In genomic region chr3:52108302-52109232, GRCh38 we compare ENCODE assay signal across 10 cellular contexts. TPM values are rescaled to one million over a fixed set of nuclear protein-coding genes. Genes with fewer than 3 reads are reported as not detected.
A peak's percentile ranks its signal among the peaks of the same experiment; 100 is the strongest.
DNase-seq lines count a peak whose midpoint lies in the region; ATAC-seq and TF ChIP-seq lines count a peak whose summit lies in the region.
"Had no signal": no experiment of that assay in that cellular context is flagged by ENCODE, and none has a peak within 500 bp of the region (broad histone marks: within the 10 kb centered on the region; RNA-seq: fewer than 3 reads in every experiment).

No MANE protein-coding gene starts in this region.

- ATAC-seq in SK-N-SH treated with all-trans-retinoic acid at 6 μM for 48 hours: no peak
- peak; percentile 35 for ATAC-seq in left lung
- no peak for ATAC-seq in HG03460 (IDR thresholded peaks at IDR 0.05; ENCODE audit: unreplicated experiment)

- H3K4me3 ChIP-seq in SK-N-SH (ENCODE audit: low read depth in 2 of 2, low read length in 1 of 2): no peak overlapping the region
- no peak overlapping the region for H3K4me3 ChIP-seq in cardiac fibroblast (replicated peaks in 1 of 2; ENCODE audit: low read depth in 2 of 2, low read length in 2 of 2)
- H3K4me3 ChIP-seq in left lung: no peak overlapping the region
- no peak overlapping the region for H3K4me3 ChIP-seq in uterus

- H3K9ac ChIP-seq in SK-N-SH: no peak overlapping the region

- no peak for TF ChIP-seq CTCF in SK-N-SH (IDR thresholded peaks at IDR 0.05)
- TF ChIP-seq CTCF in cardiac fibroblast (IDR thresholded peaks at IDR 0.05; ENCODE audit: low read depth, low read length): peak; percentile 59
- no peak for TF ChIP-seq CTCF in left lung (IDR thresholded peaks at IDR 0.05)
- TF ChIP-seq CTCF in uterus (IDR thresholded peaks at IDR 0.05): peak in 3 of 4 experiments; percentile 37 to 64 (median 55)

- H3K36me3 ChIP-seq in SK-N-SH (replicated peaks in 1 of 2; ENCODE audit: control insufficient read depth in 1 of 2, insufficient read depth in 2 of 2, low read length in 1 of 2) (peaks cover 0 to 3% of the 10 kb centered on the region in 2 experiments), left lung (no peaks in the 10 kb centered on the region), uterus (no peaks in the 10 kb centered on the region)

- TF ChIP-seq EP300 in SK-N-SH (IDR thresholded peaks at IDR 0.05; ENCODE audit: borderline replicate concordance in 1 of 2, low read depth in 1 of 2, low read length in 1 of 2): peak in 1 of 2 experiments; percentile 50; a peak in 1 of 4 replicates

- CTCF ChIA-PET in SK-N-SH (lab: Yijun Ruan, JAX): interaction anchor here (0.6 to 7.0 kb wide), 21 partner anchors 10 to 439 kb away, joined by 3 to 74 read pairs (median 6); partner anchors contain the start of gene DUSP7

- no peaks in the 10 kb centered on the region for H3K27me3 ChIP-seq in SK-N-SH (ENCODE audit: insufficient read depth)
- H3K27me3 ChIP-seq in left lung: no peaks in the 10 kb centered on the region
- H3K27me3 ChIP-seq in uterus: no peaks in the 10 kb centered on the region

- H3F3A ChIP-seq in SK-N-SH (replicated peaks; ENCODE audit: insufficient read depth): no peaks in the 10 kb centered on the region

- H3K9me3 ChIP-seq in SK-N-SH: no peaks in the 10 kb centered on the region
- H3K9me3 ChIP-seq in left lung: no peaks in the 10 kb centered on the region
- no peaks in the 10 kb centered on the region for H3K9me3 ChIP-seq in uterus

- H3K79me2 ChIP-seq in SK-N-SH (ENCODE audit: insufficient read depth): no peaks in the 10 kb centered on the region

- no peaks in the 10 kb centered on the region for H3K9me2 ChIP-seq in SK-N-SH

- peak; percentile 75 for DNase-seq in SK-N-SH
- DNase-seq in cardiac fibroblast (ENCODE audit: low read depth in 2 of 2): peak; percentile 55 to 60
- no peak for DNase-seq in left lung
- DNase-seq in uterus: peak; percentile 52 to 64
- DNase-seq in RPMI8226: no peak
- no peak for DNase-seq in activated CD8-positive, alpha-beta memory T cell treated with anti-CD3 and anti-CD28 coated beads, Interleukin-2, amount 50 U/mL, for 48 hours
- DNase-seq: activated gamma-delta T cell treated with Interleukin-2 at 50 U/mL for 16 hours had no signal

- no peak; the same call in 1 of the 2 replicates for TF ChIP-seq RAD21 in SK-N-SH (IDR thresholded peaks at IDR 0.05; ENCODE audit: low read length)

- no peaks in the 10 kb centered on the region for H4K20me1 ChIP-seq in SK-N-SH (ENCODE audit: insufficient read depth)

- H2AFZ ChIP-seq in SK-N-SH (ENCODE audit: low read depth): no peak overlapping the region

- TF ChIP-seq POLR2A in uterus (IDR thresholded peaks at IDR 0.05): no peak

- H3K4me1 ChIP-seq in SK-N-SH (ENCODE audit: control insufficient read depth in 1 of 2, insufficient read depth in 2 of 2, low read depth in 1 of 2, low read length in 1 of 2) (peaks cover 0 to 37% of the 10 kb centered on the region in 2 experiments; a peak in 2 of 4 replicates), left lung (peaks cover 9 to 13% of the 10 kb centered on the region in 2 donors), uterus (no peaks in the 10 kb centered on the region)

- no peak overlapping the region for H3K4me2 ChIP-seq in SK-N-SH

- POLR2A ChIA-PET in SK-N-SH (lab: Yijun Ruan, JAX): interaction anchor here (1.0 to 1.8 kb wide), 13 partner anchors 8 to 104 kb away, joined by 3 to 13 read pairs (median 4); partner anchors contain the start of gene DUSP7

- WGBS in SK-N-SH (ENCODE audit: low lambda C conversion rate): 87% methylated on average over 16 of the region's 20 CpGs

- H3K27ac ChIP-seq in SK-N-SH (ENCODE audit: low read depth in 2 of 2, low read length in 1 of 2) (peak overlapping the region in 1 of 2 experiments; percentile 96; a peak in 2 of 4 replicates), left lung (no peak overlapping the region), uterus (peak overlapping the region in 1 of 2 donors; percentile 39)
- H3K27ac ChIP-seq: C4-2B had no signal

- intact Hi-C loops in left lung (cut with DNase I) (no loop called here), uterus (cut with DNase I; ENCODE audit: low total_unique reads) (no loop called here)

TF ChIP-seq in SK-N-SH, 30 proteins besides CTCF, POLR2A, EP300 and RAD21 (continues in another document):
- TF ChIP-seq, protein P1, sequence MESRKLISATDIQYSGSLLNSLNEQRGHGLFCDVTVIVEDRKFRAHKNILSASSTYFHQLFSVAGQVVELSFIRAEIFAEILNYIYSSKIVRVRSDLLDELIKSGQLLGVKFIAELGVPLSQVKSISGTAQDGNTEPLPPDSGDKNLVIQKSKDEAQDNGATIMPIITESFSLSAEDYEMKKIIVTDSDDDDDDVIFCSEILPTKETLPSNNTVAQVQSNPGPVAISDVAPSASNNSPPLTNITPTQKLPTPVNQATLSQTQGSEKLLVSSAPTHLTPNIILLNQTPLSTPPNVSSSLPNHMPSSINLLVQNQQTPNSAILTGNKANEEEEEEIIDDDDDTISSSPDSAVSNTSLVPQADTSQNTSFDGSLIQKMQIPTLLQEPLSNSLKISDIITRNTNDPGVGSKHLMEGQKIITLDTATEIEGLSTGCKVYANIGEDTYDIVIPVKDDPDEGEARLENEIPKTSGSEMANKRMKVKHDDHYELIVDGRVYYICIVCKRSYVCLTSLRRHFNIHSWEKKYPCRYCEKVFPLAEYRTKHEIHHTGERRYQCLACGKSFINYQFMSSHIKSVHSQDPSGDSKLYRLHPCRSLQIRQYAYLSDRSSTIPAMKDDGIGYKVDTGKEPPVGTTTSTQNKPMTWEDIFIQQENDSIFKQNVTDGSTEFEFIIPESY (IDR thresholded peaks at IDR 0.05; ENCODE audit: borderline replicate concordance, low read depth): no peak
- TF ChIP-seq NFIC (IDR thresholded peaks at IDR 0.05; ENCODE audit: borderline replicate concordance): no peak
- no peak for TF ChIP-seq FOXM1 (IDR thresholded peaks at IDR 0.05; ENCODE audit: low read depth)
- TF ChIP-seq TAF1 (IDR thresholded peaks at IDR 0.05; ENCODE audit: borderline replicate concordance, low read depth, low read length): no peak
- no peak for TF ChIP-seq JUND (IDR thresholded peaks at IDR 0.05)
- no peak for TF ChIP-seq YY1 (IDR thresholded peaks at IDR 0.05; ENCODE audit: low read depth)
- TF ChIP-seq SMC3 (IDR thresholded peaks at IDR 0.05; ENCODE audit: low read depth, low read length): 0 out of 2 replicates have a peak, but pooled peaks have one; percentile 5
- no peak for TF ChIP-seq USF2 (IDR thresholded peaks at IDR 0.05; ENCODE audit: borderline replicate concordance, low read depth, low read length)
- no peak for TF ChIP-seq RXRA (IDR thresholded peaks at IDR 0.05; ENCODE audit: borderline replicate concordance, low read depth)

TF ChIP-seq in SK-N-SH treated with all-trans-retinoic acid at 6 μM for 48 hours, 23 proteins besides CTCF, POLR2A, EP300 and RAD21 (continues in another document):
- no peak for TF ChIP-seq CSDC2 (CRISPR knock-in tag; IDR thresholded peaks at IDR 0.05)
- TF ChIP-seq, protein P2, sequence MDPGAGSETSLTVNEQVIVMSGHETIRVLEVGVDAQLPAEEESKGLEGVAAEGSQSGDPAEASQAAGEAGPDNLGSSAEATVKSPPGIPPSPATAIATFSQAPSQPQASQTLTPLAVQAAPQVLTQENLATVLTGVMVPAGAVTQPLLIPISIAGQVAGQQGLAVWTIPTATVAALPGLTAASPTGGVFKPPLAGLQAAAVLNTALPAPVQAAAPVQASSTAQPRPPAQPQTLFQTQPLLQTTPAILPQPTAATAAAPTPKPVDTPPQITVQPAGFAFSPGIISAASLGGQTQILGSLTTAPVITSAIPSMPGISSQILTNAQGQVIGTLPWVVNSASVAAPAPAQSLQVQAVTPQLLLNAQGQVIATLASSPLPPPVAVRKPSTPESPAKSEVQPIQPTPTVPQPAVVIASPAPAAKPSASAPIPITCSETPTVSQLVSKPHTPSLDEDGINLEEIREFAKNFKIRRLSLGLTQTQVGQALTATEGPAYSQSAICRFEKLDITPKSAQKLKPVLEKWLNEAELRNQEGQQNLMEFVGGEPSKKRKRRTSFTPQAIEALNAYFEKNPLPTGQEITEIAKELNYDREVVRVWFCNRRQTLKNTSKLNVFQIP (CRISPR knock-in tag; IDR thresholded peaks at IDR 0.05; ENCODE audit: borderline replicate concordance, low read depth): no peak
- TF ChIP-seq CSRNP3 (CRISPR knock-in tag; IDR thresholded peaks at IDR 0.05): no peak

RNA-seq across cellular contexts. Expression of gene POC1A, which starts 45.7 kb away (rescaled TPM):
- polyA plus RNA-seq in SK-N-SH (2012; rRNA removed): 9.6 and 11.7 TPM in 2 replicates
- 5.8 and 9.1 TPM in 2 replicates for polyA plus RNA-seq in SK-N-SH (2012; cell fraction: cytosol; rRNA removed)
- polyA plus RNA-seq in SK-N-SH (2012; cell fraction: nucleus; rRNA removed): 7.7 and 9.6 TPM in 2 replicates
- total RNA-seq in left lung (1 to 10 TPM; 5.3 to 7.6 TPM), uterus (1 to 10 TPM in 3 of 4 donors, not detected in 1; 1.1 to 4.8 (median 4.7) TPM)

RNA-seq across cellular contexts. Expression of gene DUSP7, which starts 52.2 kb away (rescaled TPM):
- 24.3 and 25.8 TPM in 2 replicates for polyA plus RNA-seq in SK-N-SH (2012; rRNA removed)
- 13.1 and 20.1 TPM in 2 replicates for polyA plus RNA-seq in SK-N-SH (2012; cell fraction: cytosol; rRNA removed)
- polyA plus RNA-seq in SK-N-SH (2012; cell fraction: nucleus; rRNA removed): 14.4 and 15.6 TPM in 2 replicates
- 10 to 100 TPM; 35.9 to 38.3 TPM for total RNA-seq in left lung
- total RNA-seq in uterus: 10 to 100 TPM in 3 of 4 donors, 1 to 10 TPM in 1; 5.6 to 39.1 (median 12.3) TPM

Comparison
In these comparisons a context has a peak if more than half of its experiments do, and no peak if none do; other contexts are left out.
1. DNase-seq: peak in SK-N-SH (single experiment), cardiac fibroblast (2 of 2) and uterus (2 of 2); none in left lung (0 of 2), RPMI8226 (single experiment) and activated CD8-positive, alpha-beta memory T cell treated with anti-CD3 and anti-CD28 coated beads, Interleukin-2, amount 50 U/mL, for 48 hours (single experiment).
2. CTCF ChIP-seq: peak in cardiac fibroblast (single experiment) and uterus (3 of 4); none in SK-N-SH (single experiment) and left lung (0 of 2).